Comparison of ENCODE assay signal across 24 cellular contexts in genomic region chr1:237341391-237341790, GRCh38.
DNase-seq lines count a peak whose midpoint lies in the region; ATAC-seq and TF ChIP-seq lines count a peak whose summit lies in the region.
"Had no signal": no experiment of that assay in that cellular context is flagged by ENCODE, and none has a peak within 500 bp of the region (broad histone marks: within the 10 kb centered on the region; RNA-seq: fewer than 3 reads in every experiment).

No MANE protein-coding gene starts in this region.

- H3K27ac Mint-ChIP-seq in H9 (peak overlapping the region; percentile 1 to 70 (median 65); a peak in 3 of 7 replicates), WTC11 (peak overlapping the region; percentile 78), neural progenitor cell (no peak overlapping the region)
- H3K27ac Mint-ChIP-seq in naive thymus-derived CD4-positive, alpha-beta T cell, result no peak overlapping the region
- H3K27ac Mint-ChIP-seq: CD4-positive, alpha-beta T cell; HFFc6; IgD-negative memory B cell had no signal

- H2AK5ac ChIP-seq in H9 (ENCODE audit: insufficient read length, low read length) (no peak overlapping the region), mesenchymal stem cell (ENCODE audit: low read length, severe bottlenecking) (no peak overlapping the region)

- no CpG with 5 or more reads among the region's 3 CpGs for WGBS in H9 (ENCODE audit: extremely low coverage, insufficient read length, low lambda C conversion rate)
- WGBS in mesenchymal stem cell, result no CpG with 5 or more reads among the region's 3 CpGs

- H3K4me3 Mint-ChIP-seq in H9, result no peak overlapping the region
- no peak overlapping the region for H3K4me3 Mint-ChIP-seq in WTC11
- no peak overlapping the region for H3K4me3 Mint-ChIP-seq in neural progenitor cell
- H3K4me3 Mint-ChIP-seq in naive thymus-derived CD4-positive, alpha-beta T cell, result no peak overlapping the region
- H3K4me3 Mint-ChIP-seq: CD4-positive, alpha-beta T cell; HFFc6; IgD-negative memory B cell had no signal

- H3K9me3 ChIP-seq in H9 (ENCODE audit: control insufficient read depth, low read depth, low read length), result no peaks in the 10 kb centered on the region
- H3K9me3 ChIP-seq in neural progenitor cell (ENCODE audit: low read depth), result no peaks in the 10 kb centered on the region
- no peaks in the 10 kb centered on the region for H3K9me3 ChIP-seq in mesenchymal stem cell (ENCODE audit: control insufficient read depth, low read length)
- H3K9me3 ChIP-seq in naive thymus-derived CD4-positive, alpha-beta T cell (ENCODE audit: control insufficient read depth in 2 of 3, low read length in 3 of 3), result no peaks in the 10 kb centered on the region
- H3K9me3 ChIP-seq: A549, HAP-1, SJCRH30 had no signal

- no peak overlapping the region for H2AFZ ChIP-seq in H9 (ENCODE audit: low read length)
- no peak overlapping the region for H2AFZ ChIP-seq in neural progenitor cell (replicated peaks)
- no peak overlapping the region for H2AFZ ChIP-seq in mesenchymal stem cell (ENCODE audit: low read depth, low read length)

- H3K27me3 Mint-ChIP-seq in H9 (ENCODE audit: low read depth), result no peaks in the 10 kb centered on the region
- no peaks in the 10 kb centered on the region for H3K27me3 Mint-ChIP-seq in WTC11 (ENCODE audit: low read depth)
- H3K27me3 Mint-ChIP-seq in neural progenitor cell (ENCODE audit: insufficient read depth, low read depth), result no peaks in the 10 kb centered on the region
- peaks cover 0 to 11% (median under 1%) of the 10 kb centered on the region in 5 donors for H3K27me3 Mint-ChIP-seq in naive thymus-derived CD4-positive, alpha-beta T cell

- peak overlapping the region; percentile 8 for H3T11ph ChIP-seq in H9 (ENCODE audit: low read length)

- no peak overlapping the region for H3K4me3 ChIP-seq in neural progenitor cell
- no peak overlapping the region for H3K4me3 ChIP-seq in mesenchymal stem cell (ENCODE audit: insufficient read depth in 1 of 2, low read depth in 1 of 2, low read length in 2 of 2)
- no peak overlapping the region for H3K4me3 ChIP-seq in naive thymus-derived CD4-positive, alpha-beta T cell (ENCODE audit: low read length)
- H3K4me3 ChIP-seq: A549; BLaER1 treated with 17β-estradiol and CSF1 and Interleukin-3, amounts not matched to agents 10 nM and 100 nM; HAP-1; SJCRH30 had no signal

- H3K4me1 ChIP-seq in H9 (ENCODE audit: insufficient read depth, low read length) (no peaks in the 10 kb centered on the region; the same call in 1 of the 2 replicates), neural progenitor cell (no peaks in the 10 kb centered on the region), mesenchymal stem cell (ENCODE audit: control insufficient read depth, insufficient read depth, low read depth, low read length) (no peaks in the 10 kb centered on the region)
- H3K4me1 ChIP-seq in naive thymus-derived CD4-positive, alpha-beta T cell (ENCODE audit: control insufficient read depth in 2 of 2, insufficient read depth in 2 of 2, low read length in 2 of 2), result no peaks in the 10 kb centered on the region
- H3K4me1 ChIP-seq: A549; BLaER1 treated with 17β-estradiol and CSF1 and Interleukin-3, amounts not matched to agents 10 nM and 100 nM; HAP-1; SJCRH30 had no signal

- H3K79me1 ChIP-seq in H9 (ENCODE audit: insufficient read depth, low read depth, low read length, poor library complexity, severe bottlenecking) (no peaks in the 10 kb centered on the region), mesenchymal stem cell (replicated peaks; ENCODE audit: low read length, poor library complexity, severe bottlenecking) (no peaks in the 10 kb centered on the region)

- H3K56ac ChIP-seq in H9 (ENCODE audit: insufficient read length, low read depth, low read length), result no peak overlapping the region

- H4K5ac ChIP-seq in H9 (ENCODE audit: insufficient read length, low read depth, low read length), result no peak overlapping the region

- H2BK15ac ChIP-seq in H9 (ENCODE audit: low read depth, low read length) (no peak overlapping the region), mesenchymal stem cell (ENCODE audit: low read depth, poor library complexity, severe bottlenecking) (no peak overlapping the region)

- H4K8ac ChIP-seq in H9 (replicated peaks; ENCODE audit: insufficient read length, low read depth, low read length) (no peak overlapping the region), mesenchymal stem cell (ENCODE audit: low read length) (no peak overlapping the region)

- H4K91ac ChIP-seq in H9 (ENCODE audit: insufficient read length, low read depth, low read length) (no peak overlapping the region), mesenchymal stem cell (ENCODE audit: low read length) (no peak overlapping the region)

- intact Hi-C loops in naive thymus-derived CD4-positive, alpha-beta T cell (cut with micrococcal nuclease), result no loop called here

- no peaks in the 10 kb centered on the region for H4K20me1 ChIP-seq in H9 (ENCODE audit: control insufficient read depth, insufficient read depth, insufficient read length)
- H4K20me1 ChIP-seq in neural progenitor cell (ENCODE audit: low read depth), result no peaks in the 10 kb centered on the region
- H4K20me1 ChIP-seq: BLaER1 treated with 17β-estradiol and CSF1 and Interleukin-3, amounts not matched to agents 10 nM and 100 nM had no signal

- DNase-seq in H9, result no peak
- DNase-seq in WTC11 (ENCODE audit: low spot score), result no peak
- DNase-seq in iPS DF 4.7 (ENCODE audit: extremely low read depth, low spot score), result peak; percentile 14
- peak; percentile 3 for DNase-seq in neural progenitor cell (ENCODE audit: low spot score)
- no peak for DNase-seq in mesenchymal stem cell
- DNase-seq in naive thymus-derived CD4-positive, alpha-beta T cell, result no peak
- DNase-seq: AML-193; CD4-positive, alpha-beta T cell; DMS53; GDM1; HFFc6; MM.1S; NCI-H2029; NCI-H446; NCI-H524 treated with DMSO at 0.1 percent for 48 hours; SJCRH30 had no signal

- no peak overlapping the region for H2BK120ac ChIP-seq in H9 (ENCODE audit: low read depth, low read length, poor library complexity, severe bottlenecking)
- H2BK120ac ChIP-seq in mesenchymal stem cell (ENCODE audit: low read depth, low read length), result no peak overlapping the region

- POLR2A ChIA-PET in WTC11 (lab: Charles Lee), result no interaction called here
- POLR2A ChIA-PET in naive thymus-derived CD4-positive, alpha-beta T cell (lab: Charles Lee), result no interaction called here

- H3K4ac ChIP-seq in H9 (ENCODE audit: low read depth, low read length) (no peak overlapping the region), mesenchymal stem cell (ENCODE audit: low read depth in 1 of 2, low read length in 2 of 2) (no peak overlapping the region)

- H3K36me3 Mint-ChIP-seq in H9 (ENCODE audit: insufficient read depth in 1 of 3, low read depth in 3 of 3) (peaks cover 2 to 17% (median 3%) of the 10 kb centered on the region in 3 experiments; a peak in 5 of 7 replicates), WTC11 (no peaks in the 10 kb centered on the region; the same call in 1 of the 2 replicates), neural progenitor cell (no peaks in the 10 kb centered on the region)
- no peaks in the 10 kb centered on the region for H3K36me3 Mint-ChIP-seq in naive thymus-derived CD4-positive, alpha-beta T cell
- H3K36me3 Mint-ChIP-seq: IgD-negative memory B cell had no signal

- H3K18ac ChIP-seq in H9 (ENCODE audit: insufficient read length, low read depth, low read length), result no peak overlapping the region
- H3K18ac ChIP-seq in mesenchymal stem cell (ENCODE audit: low read depth in 1 of 2, low read length in 2 of 2), result no peak overlapping the region

- H3K9me3 Mint-ChIP-seq in H9, result no peaks in the 10 kb centered on the region; a peak in 3 of 5 replicates
- H3K9me3 Mint-ChIP-seq in WTC11, result peaks cover 14% of the 10 kb centered on the region
- H3K9me3 Mint-ChIP-seq in neural progenitor cell, result no peaks in the 10 kb centered on the region
- H3K9me3 Mint-ChIP-seq in naive thymus-derived CD4-positive, alpha-beta T cell, result peaks cover 0 to 11% (median 1%) of the 10 kb centered on the region in 11 donors
- H3K9me3 Mint-ChIP-seq: CD4-positive, alpha-beta T cell; IgD-negative memory B cell had no signal

- no peak for TF ChIP-seq CTCF in H9 (conservative IDR thresholded peaks at IDR 0.05)
- no peak for TF ChIP-seq CTCF in WTC11 (IDR thresholded peaks at IDR 0.05)
- TF ChIP-seq CTCF in neural progenitor cell (IDR thresholded peaks at IDR 0.05), result no peak

- no peak overlapping the region for H2BK20ac ChIP-seq in H9 (ENCODE audit: low read depth, low read length, poor library complexity, severe bottlenecking)

- H3K79me2 ChIP-seq in H9 (ENCODE audit: insufficient read depth, low read length) (no peaks in the 10 kb centered on the region), neural progenitor cell (ENCODE audit: low read depth) (no peaks in the 10 kb centered on the region)

- CTCF ChIA-PET in WTC11 (lab: Charles Lee), result no interaction called here
- CTCF ChIA-PET in naive thymus-derived CD4-positive, alpha-beta T cell (lab: Charles Lee), result no interaction called here

- H3K27me3 ChIP-seq in H9 (ENCODE audit: insufficient read depth, low read length) (no peaks in the 10 kb centered on the region), neural progenitor cell (no peaks in the 10 kb centered on the region), mesenchymal stem cell (ENCODE audit: control insufficient read depth in 1 of 2, insufficient read depth in 1 of 2, low read length in 2 of 2) (no peaks in the 10 kb centered on the region)
- H3K27me3 ChIP-seq in naive thymus-derived CD4-positive, alpha-beta T cell (ENCODE audit: control insufficient read depth in 2 of 2, insufficient read depth in 2 of 2, low read length in 2 of 2), result no peaks in the 10 kb centered on the region
- H3K27me3 ChIP-seq: BLaER1 treated with 17β-estradiol and CSF1 and Interleukin-3, amounts not matched to agents 10 nM and 100 nM; SJCRH30 had no signal

- H3K4me1 Mint-ChIP-seq in H9, result peaks cover 15 to 27% of the 10 kb centered on the region in 2 experiments
- peaks cover 26% of the 10 kb centered on the region for H3K4me1 Mint-ChIP-seq in WTC11
- H3K4me1 Mint-ChIP-seq in neural progenitor cell, result no peaks in the 10 kb centered on the region
- no peaks in the 10 kb centered on the region for H3K4me1 Mint-ChIP-seq in naive thymus-derived CD4-positive, alpha-beta T cell
- H3K4me1 Mint-ChIP-seq: IgD-negative memory B cell had no signal

- H3K4me2 ChIP-seq in H9 (ENCODE audit: insufficient read depth, insufficient read length, low read length) (peak overlapping the region; percentile 3), neural progenitor cell (no peak overlapping the region), mesenchymal stem cell (ENCODE audit: low read length, poor library complexity, severe bottlenecking) (no peak overlapping the region)
- H3K4me2 ChIP-seq: A549; BLaER1 treated with 17β-estradiol and CSF1 and Interleukin-3, amounts not matched to agents 10 nM and 100 nM; KMS-11 had no signal

- no peak overlapping the region for H3K23ac ChIP-seq in H9 (ENCODE audit: insufficient read length, low read depth, low read length)
- H3K23ac ChIP-seq in mesenchymal stem cell (ENCODE audit: low read length in 2 of 2), result no peak overlapping the region

- no peaks in the 10 kb centered on the region for H3F3A ChIP-seq in neural progenitor cell (ENCODE audit: low read depth)

- H3K14ac ChIP-seq in H9 (ENCODE audit: insufficient read depth, low read length) (no peak overlapping the region), mesenchymal stem cell (ENCODE audit: low read length in 2 of 2) (no peak overlapping the region)

- H3K27ac ChIP-seq in H9 (ENCODE audit: insufficient read length, low read depth, low read length) (no peak overlapping the region), neural progenitor cell (no peak overlapping the region), mesenchymal stem cell (ENCODE audit: low read length, poor library complexity, severe bottlenecking) (no peak overlapping the region)
- H3K27ac ChIP-seq in naive thymus-derived CD4-positive, alpha-beta T cell (ENCODE audit: low read depth, low read length), result no peak overlapping the region
- H3K27ac ChIP-seq: A549; BLaER1 treated with 17β-estradiol and CSF1 and Interleukin-3, amounts not matched to agents 10 nM and 100 nM; KMS-11; SJCRH30 had no signal

- H2BK5ac ChIP-seq in H9 (ENCODE audit: insufficient read length, low read length) (no peak overlapping the region), mesenchymal stem cell (ENCODE audit: low read depth, low read length, poor library complexity, severe bottlenecking) (no peak overlapping the region)

- H3K9ac ChIP-seq in H9 (ENCODE audit: extremely low read depth, insufficient read length, low read length) (no peak overlapping the region), neural progenitor cell (no peak overlapping the region), mesenchymal stem cell (ENCODE audit: low read length) (no peak overlapping the region)
- H3K9ac ChIP-seq: BLaER1 treated with 17β-estradiol and CSF1 and Interleukin-3, amounts not matched to agents 10 nM and 100 nM; KMS-11 had no signal

- H3K36me3 ChIP-seq in neural progenitor cell (no peaks in the 10 kb centered on the region), mesenchymal stem cell (ENCODE audit: control insufficient read depth in 1 of 2, insufficient read depth in 2 of 2, low read depth in 1 of 2, low read length in 2 of 2) (no peaks in the 10 kb centered on the region)
- no peaks in the 10 kb centered on the region for H3K36me3 ChIP-seq in naive thymus-derived CD4-positive, alpha-beta T cell (ENCODE audit: control insufficient read depth in 2 of 3, insufficient read depth in 3 of 3, low read length in 3 of 3)
- H3K36me3 ChIP-seq: BLaER1 treated with 17β-estradiol and CSF1 and Interleukin-3, amounts not matched to agents 10 nM and 100 nM; HAP-1; SJCRH30 had no signal

- H2BK12ac ChIP-seq in H9 (ENCODE audit: insufficient read length, low read depth, low read length), result no peak overlapping the region
- no peak overlapping the region for H2BK12ac ChIP-seq in mesenchymal stem cell (ENCODE audit: low read length in 2 of 2)

- ATAC-seq in WTC11 (peak; percentile 88), HG03175 (IDR thresholded peaks at IDR 0.05; ENCODE audit: unreplicated experiment) (no peak)
- ATAC-seq in naive thymus-derived CD4-positive, alpha-beta T cell, result no peak
- ATAC-seq: A549, Panc1, SK-N-SH treated with all-trans-retinoic acid at 6 μM for 48 hours had no signal

- no peaks in the 10 kb centered on the region for H3K23me2 ChIP-seq in H9 (ENCODE audit: insufficient read length, low read depth, low read length, poor library complexity, severe bottlenecking)

Comparison
In these comparisons a context has a peak if more than half of its experiments do, and no peak if none do; other contexts are left out.
1. DNase-seq: peak in iPS DF 4.7 (single experiment) and neural progenitor cell (single experiment); none in H9 (single experiment), WTC11 (single experiment), mesenchymal stem cell (single experiment) and naive thymus-derived CD4-positive, alpha-beta T cell (0 of 9).
2. H3K27ac Mint-ChIP-seq: peak in H9 (3 of 3) and WTC11 (single experiment); none in neural progenitor cell (single experiment) and naive thymus-derived CD4-positive, alpha-beta T cell (0 of 9).